In genomic region chr22:37369536-37369935, GRCh38 we compare ENCODE assay signal across 26 cellular contexts. TPM values are rescaled to one million over a fixed set of nuclear protein-coding genes. Genes with fewer than 3 reads are reported as not detected.
DNase-seq lines count a peak whose midpoint lies in the region; ATAC-seq and TF ChIP-seq lines count a peak whose summit lies in the region.
"Had no signal": no experiment of that assay in that cellular context is flagged by ENCODE, and none has a peak within 500 bp of the region (broad histone marks: within the 10 kb centered on the region; RNA-seq: fewer than 3 reads in every experiment).

No MANE protein-coding gene starts in this region.

- intact Hi-C loops in OCI-LY7 (cut with micrococcal nuclease; ENCODE audit: unreplicated experiment) = no loop called here

- no peaks in the 10 kb centered on the region for H3K9me3 ChIP-seq in DOHH2 (ENCODE audit: control insufficient read depth, insufficient read depth, low read length)
- H3K9me3 ChIP-seq in OCI-LY7 (ENCODE audit: low read length) = no peaks in the 10 kb centered on the region
- H3K9me3 ChIP-seq: A549 had no signal

- peak overlapping the region; percentile 66; the same call in 1 of the 2 replicates for H2AFZ ChIP-seq in OCI-LY7 (ENCODE audit: low read length)
- H2AFZ ChIP-seq: GM23338, PC-9 had no signal

- CTCF ChIA-PET in OCI-LY7 (lab: Charles Lee; ENCODE audit: unreplicated experiment) = interaction anchor here (0.6 kb wide), 1 partner anchor 48 kb away, joined by 3 read pairs; no protein-coding TSS in a partner anchor

- ATAC-seq in naive B cell (ENCODE audit: low read depth in 2 of 2) (no peak), HG02588 (IDR thresholded peaks at IDR 0.05; ENCODE audit: unreplicated experiment) (no peak)
- ATAC-seq: A549, K562 had no signal

- DNase-seq in OCI-LY7 (ENCODE audit: low spot score) (no peak), naive B cell (no peak), mucosa of gallbladder (ENCODE audit: low spot score) (no peak), NCI-H2081 treated with DMSO at 0.1 percent for 48 hours (lab: John Stamatoyannopoulos, UW) (no peak)
- no peak for DNase-seq in activated CD4-positive, alpha-beta T cell treated with anti-CD3 and anti-CD28 coated beads for 4 hours
- DNase-seq: CD8-positive, alpha-beta memory T cell; DMS 273 treated with DMSO at 0.1 percent for 48 hours; DMS79; H9; HFFc6; NCI-H1092 treated with DMSO at 0.1 percent for 48 hours; NCI-H1436 treated with DMSO at 0.1 percent for 48 hours; NCI-H187 treated with DMSO at 0.1 percent for 48 hours; NCI-H2107; NCI-H446; NCI-H524 treated with DMSO at 0.1 percent for 48 hours; PC-9; SHP77; T-helper 1 cell had no signal

- no peaks in the 10 kb centered on the region for H3F3A ChIP-seq in DOHH2 (ENCODE audit: control insufficient read depth, insufficient read depth)

- no peaks in the 10 kb centered on the region for H3K9me3 Mint-ChIP-seq in naive B cell
- H3K9me3 Mint-ChIP-seq: CD8-positive, alpha-beta memory T cell; GM23338; H9; HFFc6 had no signal

- peaks cover 56 to 64% (median 64%) of the 10 kb centered on the region in 3 donors for H3K4me1 Mint-ChIP-seq in naive B cell
- H3K4me1 Mint-ChIP-seq: CD8-positive, alpha-beta memory T cell had no signal

- H3K4me2 ChIP-seq in DOHH2 (ENCODE audit: low read length) (peak overlapping the region; percentile 7; the same call in 1 of the 2 replicates), OCI-LY7 (ENCODE audit: low read length) (no peak overlapping the region)
- H3K4me2 ChIP-seq: A549, GM23338, PC-9 had no signal

- H3K36me3 ChIP-seq in DOHH2 (ENCODE audit: control insufficient read depth, low read length) = no peaks in the 10 kb centered on the region
- H3K36me3 ChIP-seq in OCI-LY7 (ENCODE audit: insufficient read depth, low read length) = no peaks in the 10 kb centered on the region

- TF ChIP-seq CTCF in DOHH2 (IDR thresholded peaks at IDR 0.05; ENCODE audit: low read depth, low read length, poor library complexity, severe bottlenecking) (no peak), OCI-LY7 (conservative IDR thresholded peaks at IDR 0.05; ENCODE audit: low read length) (no peak)

- H4K20me1 ChIP-seq in DOHH2 (ENCODE audit: control insufficient read depth, insufficient read depth, low read depth, low read length) = no peaks in the 10 kb centered on the region
- no peaks in the 10 kb centered on the region for H4K20me1 ChIP-seq in OCI-LY7 (ENCODE audit: insufficient read depth, low read length)

- no peaks in the 10 kb centered on the region for H3K36me3 Mint-ChIP-seq in naive B cell
- H3K36me3 Mint-ChIP-seq: CD14-positive monocyte; CD8-positive, alpha-beta memory T cell had no signal

- H3K27ac ChIP-seq in DOHH2 (ENCODE audit: low read depth, low read length) (no peak overlapping the region), OCI-LY7 (ENCODE audit: low read depth, low read length, poor library complexity, severe bottlenecking) (peak overlapping the region; percentile 64)
- H3K27ac ChIP-seq: A549, PC-9, RWPE1 had no signal

- H3K4me3 ChIP-seq in DOHH2 (ENCODE audit: low read length) (no peak overlapping the region), OCI-LY7 (ENCODE audit: low read depth, low read length, poor library complexity, severe bottlenecking) (no peak overlapping the region)
- H3K4me3 ChIP-seq: A549, GM23338, K562, PC-9 had no signal

- POLR2A ChIA-PET in OCI-LY7 (lab: Charles Lee) = interaction anchor here (0.6 kb wide), 1 partner anchor 10 kb away, joined by 3 read pairs; no protein-coding TSS in a partner anchor

- H3K4me1 ChIP-seq in DOHH2 (ENCODE audit: control insufficient read depth, low read length) (peaks cover 58% of the 10 kb centered on the region), OCI-LY7 (ENCODE audit: insufficient read depth, low read length, poor library complexity, severe bottlenecking) (peaks cover 57% of the 10 kb centered on the region)
- H3K4me1 ChIP-seq: A549 had no signal

- peaks cover 0 to 7% (median 0%) of the 10 kb centered on the region in 3 donors for H3K27me3 Mint-ChIP-seq in naive B cell

- H3K4me3 Mint-ChIP-seq in naive B cell = peak overlapping the region in 4 of 8 donors; percentile 21 to 69 (median 44)
- H3K4me3 Mint-ChIP-seq: CD14-positive monocyte; CD8-positive, alpha-beta memory T cell; GM23338; H9; HFFc6 had no signal

- no peaks in the 10 kb centered on the region for H3K27me3 ChIP-seq in DOHH2 (ENCODE audit: control insufficient read depth, low read length)

- peak overlapping the region in 4 of 6 donors; percentile 39 to 93 (median 71) for H3K27ac Mint-ChIP-seq in naive B cell
- H3K27ac Mint-ChIP-seq: GM23338, HFFc6 had no signal

- no peaks in the 10 kb centered on the region for H3K79me2 ChIP-seq in DOHH2 (ENCODE audit: control insufficient read depth, low read length)
- no peaks in the 10 kb centered on the region for H3K79me2 ChIP-seq in OCI-LY7 (ENCODE audit: insufficient read depth, low read depth, low read length)

- no peaks in the 10 kb centered on the region for H3K9me2 ChIP-seq in DOHH2 (replicated peaks; ENCODE audit: control insufficient read depth, low read length)
- no peaks in the 10 kb centered on the region for H3K9me2 ChIP-seq in OCI-LY7 (ENCODE audit: insufficient read depth, low read length)

- no TSS peak for BruUV-seq in OCI-LY7 (replicated peaks; lab: Mats Ljungman, UMichigan)

RNA-seq across cellular contexts. Expression of gene ELFN2, which starts 57.7 kb away (rescaled TPM):
- total RNA-seq in OCI-LY7 (2014; rRNA removed; shearing (Covaris generic)) = 0.63 and 0.82 TPM in 2 replicates
- 0.83 and 1.8 TPM in 2 replicates for total RNA-seq in OCI-LY7 (2022)
- polyA plus RNA-seq in naive B cell (ENCODE audit: low read depth in 6 of 6) = not detected
- 31.2 TPM for total RNA-seq in mucosa of gallbladder
- total RNA-seq: K562 had no signal
- polyA plus RNA-seq: CD14-positive monocyte, K562 had no signal

Comparison
In these comparisons a context has a peak if more than half of its experiments do, and no peak if none do; other contexts are left out.
1. RNA of gene ELFN2, which starts 57.7 kb away (total RNA-seq): 31.2 TPM in mucosa of gallbladder (single experiment); 0.63 to 1.8 TPM in OCI-LY7; every median in the first group is over 10 times any median in the second.